ENCODE assay signal across 1 cellular context in genomic region chr3:141243295-141243707, GRCh38.
TF ChIP-seq lines count a peak whose summit lies in the region.

No MANE protein-coding gene starts in this region.

TF ChIP-seq in SK-N-SH treated with all-trans-retinoic acid at 6 μM for 48 hours, 23 proteins besides CTCF, POLR2A, EP300 and RAD21 (continued from another document):
- TF ChIP-seq, protein P1, sequence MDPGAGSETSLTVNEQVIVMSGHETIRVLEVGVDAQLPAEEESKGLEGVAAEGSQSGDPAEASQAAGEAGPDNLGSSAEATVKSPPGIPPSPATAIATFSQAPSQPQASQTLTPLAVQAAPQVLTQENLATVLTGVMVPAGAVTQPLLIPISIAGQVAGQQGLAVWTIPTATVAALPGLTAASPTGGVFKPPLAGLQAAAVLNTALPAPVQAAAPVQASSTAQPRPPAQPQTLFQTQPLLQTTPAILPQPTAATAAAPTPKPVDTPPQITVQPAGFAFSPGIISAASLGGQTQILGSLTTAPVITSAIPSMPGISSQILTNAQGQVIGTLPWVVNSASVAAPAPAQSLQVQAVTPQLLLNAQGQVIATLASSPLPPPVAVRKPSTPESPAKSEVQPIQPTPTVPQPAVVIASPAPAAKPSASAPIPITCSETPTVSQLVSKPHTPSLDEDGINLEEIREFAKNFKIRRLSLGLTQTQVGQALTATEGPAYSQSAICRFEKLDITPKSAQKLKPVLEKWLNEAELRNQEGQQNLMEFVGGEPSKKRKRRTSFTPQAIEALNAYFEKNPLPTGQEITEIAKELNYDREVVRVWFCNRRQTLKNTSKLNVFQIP (CRISPR knock-in tag; IDR thresholded peaks at IDR 0.05; ENCODE audit: borderline replicate concordance, low read depth) = no peak
- TF ChIP-seq PPARA (CRISPR knock-in tag; IDR thresholded peaks at IDR 0.05; ENCODE audit: borderline replicate concordance) (no peak), ISL1 (CRISPR knock-in tag; IDR thresholded peaks at IDR 0.05) (no peak), SNAI2 (CRISPR knock-in tag; IDR thresholded peaks at IDR 0.05) (no peak), ESRRG (CRISPR knock-in tag; IDR thresholded peaks at IDR 0.05) (no peak), GLIS3 (CRISPR knock-in tag; IDR thresholded peaks at IDR 0.05) (no peak), OSR1 (CRISPR knock-in tag; IDR thresholded peaks at IDR 0.05) (no peak), BACH2 (CRISPR knock-in tag; IDR thresholded peaks at IDR 0.05; ENCODE audit: borderline replicate concordance) (no peak), ZC3H10 (CRISPR knock-in tag; IDR thresholded peaks at IDR 0.05) (no peak), ZNF565 (CRISPR knock-in tag; conservative IDR thresholded peaks at IDR 0.05; ENCODE audit: low read depth) (no peak)
- TF ChIP-seq, protein P2, sequence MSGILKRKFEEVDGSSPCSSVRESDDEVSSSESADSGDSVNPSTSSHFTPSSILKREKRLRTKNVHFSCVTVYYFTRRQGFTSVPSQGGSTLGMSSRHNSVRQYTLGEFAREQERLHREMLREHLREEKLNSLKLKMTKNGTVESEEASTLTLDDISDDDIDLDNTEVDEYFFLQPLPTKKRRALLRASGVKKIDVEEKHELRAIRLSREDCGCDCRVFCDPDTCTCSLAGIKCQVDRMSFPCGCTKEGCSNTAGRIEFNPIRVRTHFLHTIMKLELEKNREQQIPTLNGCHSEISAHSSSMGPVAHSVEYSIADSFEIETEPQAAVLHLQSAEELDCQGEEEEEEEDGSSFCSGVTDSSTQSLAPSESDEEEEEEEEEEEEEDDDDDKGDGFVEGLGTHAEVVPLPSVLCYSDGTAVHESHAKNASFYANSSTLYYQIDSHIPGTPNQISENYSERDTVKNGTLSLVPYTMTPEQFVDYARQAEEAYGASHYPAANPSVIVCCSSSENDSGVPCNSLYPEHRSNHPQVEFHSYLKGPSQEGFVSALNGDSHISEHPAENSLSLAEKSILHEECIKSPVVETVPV (CRISPR knock-in tag; IDR thresholded peaks at IDR 0.05) = no peak
